2 cellular contexts compared by ENCODE assay signal in the genomic region with DNA sequence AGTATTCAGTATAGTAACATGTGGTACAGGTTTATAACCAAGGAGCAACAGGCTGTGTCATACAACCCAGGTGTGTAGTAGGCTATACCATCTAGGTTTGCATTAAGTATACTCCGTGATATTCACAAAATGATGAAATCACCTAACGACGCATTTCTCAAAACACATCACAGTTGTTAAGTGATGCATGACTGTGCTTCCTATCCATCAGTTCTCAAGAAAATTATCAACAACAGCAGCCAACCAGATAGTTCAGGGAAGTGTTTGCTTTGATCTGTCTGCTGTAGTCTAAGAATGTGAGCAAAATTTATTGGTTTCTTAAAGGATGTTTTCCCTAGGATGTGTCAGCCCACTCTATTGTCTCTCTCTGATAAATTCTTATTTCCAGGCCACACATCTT.
TF ChIP-seq lines count a peak whose summit lies in the region.

No MANE protein-coding gene starts in this region.

TF ChIP-seq in GM23338, 12 proteins besides CTCF, POLR2A, EP300 and RAD21:
- TF ChIP-seq POLR2AphosphoS5 (IDR thresholded peaks at IDR 0.05; ENCODE audit: low read depth) (no peak), ZNF114 (CRISPR knock-in tag; IDR thresholded peaks at IDR 0.05) (no peak), ZNF331 (CRISPR knock-in tag; IDR thresholded peaks at IDR 0.05; ENCODE audit: low read depth) (no peak), STAT1 (IDR thresholded peaks at IDR 0.05; ENCODE audit: unreplicated experiment) (no peak), EZH2 (IDR thresholded peaks at IDR 0.05; ENCODE audit: low read depth, unreplicated experiment) (no peak)
- TF ChIP-seq, protein P1, sequence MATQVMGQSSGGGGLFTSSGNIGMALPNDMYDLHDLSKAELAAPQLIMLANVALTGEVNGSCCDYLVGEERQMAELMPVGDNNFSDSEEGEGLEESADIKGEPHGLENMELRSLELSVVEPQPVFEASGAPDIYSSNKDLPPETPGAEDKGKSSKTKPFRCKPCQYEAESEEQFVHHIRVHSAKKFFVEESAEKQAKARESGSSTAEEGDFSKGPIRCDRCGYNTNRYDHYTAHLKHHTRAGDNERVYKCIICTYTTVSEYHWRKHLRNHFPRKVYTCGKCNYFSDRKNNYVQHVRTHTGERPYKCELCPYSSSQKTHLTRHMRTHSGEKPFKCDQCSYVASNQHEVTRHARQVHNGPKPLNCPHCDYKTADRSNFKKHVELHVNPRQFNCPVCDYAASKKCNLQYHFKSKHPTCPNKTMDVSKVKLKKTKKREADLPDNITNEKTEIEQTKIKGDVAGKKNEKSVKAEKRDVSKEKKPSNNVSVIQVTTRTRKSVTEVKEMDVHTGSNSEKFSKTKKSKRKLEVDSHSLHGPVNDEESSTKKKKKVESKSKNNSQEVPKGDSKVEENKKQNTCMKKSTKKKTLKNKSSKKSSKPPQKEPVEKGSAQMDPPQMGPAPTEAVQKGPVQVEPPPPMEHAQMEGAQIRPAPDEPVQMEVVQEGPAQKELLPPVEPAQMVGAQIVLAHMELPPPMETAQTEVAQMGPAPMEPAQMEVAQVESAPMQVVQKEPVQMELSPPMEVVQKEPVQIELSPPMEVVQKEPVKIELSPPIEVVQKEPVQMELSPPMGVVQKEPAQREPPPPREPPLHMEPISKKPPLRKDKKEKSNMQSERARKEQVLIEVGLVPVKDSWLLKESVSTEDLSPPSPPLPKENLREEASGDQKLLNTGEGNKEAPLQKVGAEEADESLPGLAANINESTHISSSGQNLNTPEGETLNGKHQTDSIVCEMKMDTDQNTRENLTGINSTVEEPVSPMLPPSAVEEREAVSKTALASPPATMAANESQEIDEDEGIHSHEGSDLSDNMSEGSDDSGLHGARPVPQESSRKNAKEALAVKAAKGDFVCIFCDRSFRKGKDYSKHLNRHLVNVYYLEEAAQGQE (IDR thresholded peaks at IDR 0.05; ENCODE audit: unreplicated experiment) = no peak
- TF ChIP-seq, protein P2, sequence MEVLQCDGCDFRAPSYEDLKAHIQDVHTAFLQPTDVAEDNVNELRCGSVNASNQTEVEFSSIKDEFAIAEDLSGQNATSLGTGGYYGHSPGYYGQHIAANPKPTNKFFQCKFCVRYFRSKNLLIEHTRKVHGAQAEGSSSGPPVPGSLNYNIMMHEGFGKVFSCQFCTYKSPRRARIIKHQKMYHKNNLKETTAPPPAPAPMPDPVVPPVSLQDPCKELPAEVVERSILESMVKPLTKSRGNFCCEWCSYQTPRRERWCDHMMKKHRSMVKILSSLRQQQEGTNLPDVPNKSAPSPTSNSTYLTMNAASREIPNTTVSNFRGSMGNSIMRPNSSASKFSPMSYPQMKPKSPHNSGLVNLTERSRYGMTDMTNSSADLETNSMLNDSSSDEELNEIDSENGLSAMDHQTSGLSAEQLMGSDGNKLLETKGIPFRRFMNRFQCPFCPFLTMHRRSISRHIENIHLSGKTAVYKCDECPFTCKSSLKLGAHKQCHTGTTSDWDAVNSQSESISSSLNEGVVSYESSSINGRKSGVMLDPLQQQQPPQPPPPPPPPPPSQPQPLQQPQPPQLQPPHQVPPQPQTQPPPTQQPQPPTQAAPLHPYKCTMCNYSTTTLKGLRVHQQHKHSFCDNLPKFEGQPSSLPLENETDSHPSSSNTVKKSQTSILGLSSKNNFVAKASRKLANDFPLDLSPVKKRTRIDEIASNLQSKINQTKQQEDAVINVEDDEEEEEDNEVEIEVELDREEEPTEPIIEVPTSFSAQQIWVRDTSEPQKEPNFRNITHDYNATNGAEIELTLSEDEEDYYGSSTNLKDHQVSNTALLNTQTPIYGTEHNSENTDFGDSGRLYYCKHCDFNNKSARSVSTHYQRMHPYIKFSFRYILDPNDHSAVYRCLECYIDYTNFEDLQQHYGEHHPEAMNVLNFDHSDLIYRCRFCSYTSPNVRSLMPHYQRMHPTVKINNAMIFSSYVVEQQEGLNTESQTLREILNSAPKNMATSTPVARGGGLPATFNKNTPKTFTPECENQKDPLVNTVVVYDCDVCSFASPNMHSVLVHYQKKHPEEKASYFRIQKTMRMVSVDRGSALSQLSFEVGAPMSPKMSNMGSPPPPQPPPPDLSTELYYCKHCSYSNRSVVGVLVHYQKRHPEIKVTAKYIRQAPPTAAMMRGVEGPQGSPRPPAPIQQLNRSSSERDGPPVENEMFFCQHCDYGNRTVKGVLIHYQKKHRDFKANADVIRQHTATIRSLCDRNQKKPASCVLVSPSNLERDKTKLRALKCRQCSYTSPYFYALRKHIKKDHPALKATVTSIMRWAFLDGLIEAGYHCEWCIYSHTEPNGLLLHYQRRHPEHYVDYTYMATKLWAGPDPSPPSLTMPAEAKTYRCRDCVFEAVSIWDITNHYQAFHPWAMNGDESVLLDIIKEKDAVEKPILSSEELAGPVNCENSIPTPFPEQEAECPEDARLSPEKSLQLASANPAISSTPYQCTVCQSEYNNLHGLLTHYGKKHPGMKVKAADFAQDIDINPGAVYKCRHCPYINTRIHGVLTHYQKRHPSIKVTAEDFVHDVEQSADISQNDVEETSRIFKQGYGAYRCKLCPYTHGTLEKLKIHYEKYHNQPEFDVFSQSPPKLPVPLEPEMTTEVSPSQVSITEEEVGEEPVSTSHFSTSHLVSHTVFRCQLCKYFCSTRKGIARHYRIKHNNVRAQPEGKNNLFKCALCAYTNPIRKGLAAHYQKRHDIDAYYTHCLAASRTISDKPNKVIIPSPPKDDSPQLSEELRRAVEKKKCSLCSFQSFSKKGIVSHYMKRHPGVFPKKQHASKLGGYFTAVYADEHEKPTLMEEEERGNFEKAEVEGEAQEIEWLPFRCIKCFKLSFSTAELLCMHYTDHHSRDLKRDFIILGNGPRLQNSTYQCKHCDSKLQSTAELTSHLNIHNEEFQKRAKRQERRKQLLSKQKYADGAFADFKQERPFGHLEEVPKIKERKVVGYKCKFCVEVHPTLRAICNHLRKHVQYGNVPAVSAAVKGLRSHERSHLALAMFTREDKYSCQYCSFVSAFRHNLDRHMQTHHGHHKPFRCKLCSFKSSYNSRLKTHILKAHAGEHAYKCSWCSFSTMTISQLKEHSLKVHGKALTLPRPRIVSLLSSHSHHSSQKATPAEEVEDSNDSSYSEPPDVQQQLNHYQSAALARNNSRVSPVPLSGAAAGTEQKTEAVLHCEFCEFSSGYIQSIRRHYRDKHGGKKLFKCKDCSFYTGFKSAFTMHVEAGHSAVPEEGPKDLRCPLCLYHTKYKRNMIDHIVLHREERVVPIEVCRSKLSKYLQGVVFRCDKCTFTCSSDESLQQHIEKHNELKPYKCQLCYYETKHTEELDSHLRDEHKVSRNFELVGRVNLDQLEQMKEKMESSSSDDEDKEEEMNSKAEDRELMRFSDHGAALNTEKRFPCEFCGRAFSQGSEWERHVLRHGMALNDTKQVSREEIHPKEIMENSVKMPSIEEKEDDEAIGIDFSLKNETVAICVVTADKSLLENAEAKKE (CRISPR knock-in tag; IDR thresholded peaks at IDR 0.05) = no peak
- TF ChIP-seq, protein P3, sequence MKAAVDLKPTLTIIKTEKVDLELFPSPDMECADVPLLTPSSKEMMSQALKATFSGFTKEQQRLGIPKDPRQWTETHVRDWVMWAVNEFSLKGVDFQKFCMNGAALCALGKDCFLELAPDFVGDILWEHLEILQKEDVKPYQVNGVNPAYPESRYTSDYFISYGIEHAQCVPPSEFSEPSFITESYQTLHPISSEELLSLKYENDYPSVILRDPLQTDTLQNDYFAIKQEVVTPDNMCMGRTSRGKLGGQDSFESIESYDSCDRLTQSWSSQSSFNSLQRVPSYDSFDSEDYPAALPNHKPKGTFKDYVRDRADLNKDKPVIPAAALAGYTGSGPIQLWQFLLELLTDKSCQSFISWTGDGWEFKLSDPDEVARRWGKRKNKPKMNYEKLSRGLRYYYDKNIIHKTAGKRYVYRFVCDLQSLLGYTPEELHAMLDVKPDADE (IDR thresholded peaks at IDR 0.05) = no peak

TF ChIP-seq in SK-N-SH, 30 proteins besides CTCF, POLR2A, EP300 and RAD21:
- TF ChIP-seq MEF2A (IDR thresholded peaks at IDR 0.05; ENCODE audit: borderline replicate concordance, low read depth) (no peak), SMC3 (IDR thresholded peaks at IDR 0.05; ENCODE audit: low read depth, low read length) (no peak), ELF1 (IDR thresholded peaks at IDR 0.05) (no peak), GATA2 (CRISPR knock-in tag; IDR thresholded peaks at IDR 0.05) (no peak)
